1 cellular context compared by ENCODE assay signal in the genomic region with DNA sequence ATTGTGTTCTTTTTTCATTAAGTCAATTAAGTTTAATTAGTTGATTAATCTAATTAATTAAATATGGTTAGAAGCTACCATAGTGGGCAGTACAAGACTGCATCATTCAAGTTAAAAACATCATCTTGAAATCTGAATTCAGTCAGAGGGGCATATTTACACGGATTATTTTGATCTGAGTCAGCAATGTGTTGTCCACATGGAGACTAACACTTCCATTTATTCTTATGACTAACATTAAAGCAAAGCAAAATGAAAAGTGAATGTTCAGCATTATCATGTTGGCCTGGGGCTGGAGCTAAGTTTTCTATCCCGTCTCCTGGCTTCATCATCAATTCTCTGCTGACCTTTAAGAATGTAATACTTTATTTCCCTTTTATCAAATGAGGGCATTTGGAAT.
A peak's percentile ranks its signal among the peaks of the same experiment; 100 is the strongest.
TF ChIP-seq lines count a peak whose summit lies in the region.

No MANE protein-coding gene starts in this region.

TF ChIP-seq in K562, 482 proteins besides CTCF, POLR2A, EP300 and RAD21:
- TF ChIP-seq, protein P1, sequence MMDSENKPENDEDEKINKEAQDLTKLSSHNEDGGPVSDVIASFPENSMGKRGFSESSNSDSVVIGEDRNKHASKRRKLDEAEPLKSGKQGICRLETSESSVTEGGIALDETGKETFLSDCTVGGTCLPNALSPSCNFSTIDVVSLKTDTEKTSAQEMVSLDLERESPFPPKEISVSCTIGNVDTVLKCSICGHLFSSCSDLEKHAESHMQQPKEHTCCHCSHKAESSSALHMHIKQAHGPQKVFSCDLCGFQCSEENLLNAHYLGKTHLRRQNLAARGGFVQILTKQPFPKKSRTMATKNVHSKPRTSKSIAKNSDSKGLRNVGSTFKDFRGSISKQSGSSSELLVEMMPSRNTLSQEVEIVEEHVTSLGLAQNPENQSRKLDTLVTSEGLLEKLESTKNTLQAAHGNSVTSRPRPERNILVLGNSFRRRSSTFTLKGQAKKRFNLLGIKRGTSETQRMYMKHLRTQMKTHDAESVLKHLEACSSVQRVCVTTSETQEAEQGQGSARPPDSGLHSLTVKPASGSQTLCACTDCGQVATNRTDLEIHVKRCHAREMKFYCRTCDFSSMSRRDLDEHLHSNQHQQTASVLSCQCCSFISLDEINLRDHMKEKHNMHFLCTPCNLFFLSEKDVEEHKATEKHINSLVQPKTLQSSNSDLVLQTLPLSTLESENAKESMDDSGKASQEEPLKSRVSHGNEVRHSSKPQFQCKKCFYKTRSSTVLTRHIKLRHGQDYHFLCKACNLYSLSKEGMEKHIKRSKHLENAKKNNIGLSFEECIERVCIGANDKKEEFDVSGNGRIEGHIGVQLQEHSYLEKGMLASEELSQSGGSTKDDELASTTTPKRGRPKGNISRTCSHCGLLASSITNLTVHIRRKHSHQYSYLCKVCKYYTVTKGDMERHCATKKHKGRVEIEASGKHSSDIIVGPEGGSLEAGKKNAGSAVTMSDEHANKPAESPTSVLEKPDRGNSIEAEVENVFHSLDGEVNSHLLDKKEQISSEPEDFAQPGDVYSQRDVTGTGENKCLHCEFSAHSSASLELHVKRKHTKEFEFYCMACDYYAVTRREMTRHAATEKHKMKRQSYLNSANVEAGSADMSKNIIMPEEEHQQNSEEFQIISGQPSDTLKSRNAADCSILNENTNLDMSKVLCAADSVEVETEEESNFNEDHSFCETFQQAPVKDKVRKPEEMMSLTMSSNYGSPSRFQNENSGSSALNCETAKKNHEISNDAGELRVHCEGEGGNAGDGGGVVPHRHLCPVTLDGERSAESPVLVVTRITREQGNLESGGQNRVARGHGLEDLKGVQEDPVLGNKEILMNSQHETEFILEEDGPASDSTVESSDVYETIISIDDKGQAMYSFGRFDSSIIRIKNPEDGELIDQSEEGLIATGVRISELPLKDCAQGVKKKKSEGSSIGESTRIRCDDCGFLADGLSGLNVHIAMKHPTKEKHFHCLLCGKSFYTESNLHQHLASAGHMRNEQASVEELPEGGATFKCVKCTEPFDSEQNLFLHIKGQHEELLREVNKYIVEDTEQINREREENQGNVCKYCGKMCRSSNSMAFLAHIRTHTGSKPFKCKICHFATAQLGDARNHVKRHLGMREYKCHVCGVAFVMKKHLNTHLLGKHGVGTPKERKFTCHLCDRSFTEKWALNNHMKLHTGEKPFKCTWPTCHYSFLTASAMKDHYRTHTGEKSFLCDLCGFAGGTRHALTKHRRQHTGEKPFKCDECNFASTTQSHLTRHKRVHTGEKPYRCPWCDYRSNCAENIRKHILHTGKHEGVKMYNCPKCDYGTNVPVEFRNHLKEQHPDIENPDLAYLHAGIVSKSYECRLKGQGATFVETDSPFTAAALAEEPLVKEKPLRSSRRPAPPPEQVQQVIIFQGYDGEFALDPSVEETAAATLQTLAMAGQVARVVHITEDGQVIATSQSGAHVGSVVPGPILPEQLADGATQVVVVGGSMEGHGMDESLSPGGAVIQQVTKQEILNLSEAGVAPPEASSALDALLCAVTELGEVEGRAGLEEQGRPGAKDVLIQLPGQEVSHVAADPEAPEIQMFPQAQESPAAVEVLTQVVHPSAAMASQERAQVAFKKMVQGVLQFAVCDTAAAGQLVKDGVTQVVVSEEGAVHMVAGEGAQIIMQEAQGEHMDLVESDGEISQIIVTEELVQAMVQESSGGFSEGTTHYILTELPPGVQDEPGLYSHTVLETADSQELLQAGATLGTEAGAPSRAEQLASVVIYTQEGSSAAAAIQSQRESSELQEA (IDR thresholded peaks at IDR 0.05; ENCODE audit: low read depth): no peak
- peak; percentile 8; the same call in 1 of the 2 replicates for TF ChIP-seq ZNF316 (IDR thresholded peaks at IDR 0.05)
